Comparison of ENCODE assay signal across 11 cellular contexts in genomic region chr10:95268438-95268837, GRCh38. TPM values are rescaled to one million over a fixed set of nuclear protein-coding genes. Genes with fewer than 3 reads are reported as not detected.
DNase-seq lines count a peak whose midpoint lies in the region; ATAC-seq, FAIRE-seq and TF ChIP-seq lines count a peak whose summit lies in the region.
"Had no signal": no experiment of that assay in that cellular context is flagged by ENCODE, and none has a peak within 500 bp of the region (broad histone marks: within the 10 kb centered on the region; RNA-seq: fewer than 3 reads in every experiment).

No MANE protein-coding gene starts in this region.

- no peak for TF ChIP-seq POLR2A in H54 (IDR thresholded peaks at IDR 0.05; ENCODE audit: low read depth, low read length)

- H3K18ac ChIP-seq in mesendoderm (ENCODE audit: low read length), result no peak overlapping the region

- WGBS in esophagus, 2 donors, result 39 to 44% methylated on average over 12 of the region's 12 CpGs
- WGBS in mesendoderm (ENCODE audit: extremely low coverage, insufficient coverage, low lambda C conversion rate), result no CpG with 5 or more reads among the region's 12 CpGs

- H3K4me3 ChIP-seq in esophagus (ENCODE audit: low read depth in 1 of 2, low read length in 2 of 2), result no peak overlapping the region
- no peak overlapping the region for H3K4me3 ChIP-seq in mesendoderm (ENCODE audit: low read length)
- peak overlapping the region; percentile 16 for H3K4me3 ChIP-seq in thoracic aorta

- H3K9ac ChIP-seq in mesendoderm (ENCODE audit: low read length), result peak overlapping the region; percentile 14

- H3K4ac ChIP-seq in mesendoderm (ENCODE audit: low read depth, low read length), result no peak overlapping the region

- no peak overlapping the region for H3K4me2 ChIP-seq in mesendoderm (ENCODE audit: low read length)

- H3K36me3 ChIP-seq in esophagus (ENCODE audit: control insufficient read depth in 2 of 2, insufficient read depth in 2 of 2, low read length in 1 of 2), result peaks cover 3 to 8% of the 10 kb centered on the region in 2 donors
- no peaks in the 10 kb centered on the region for H3K36me3 ChIP-seq in mesendoderm (ENCODE audit: control insufficient read depth, insufficient read depth, low read length)
- peaks cover 17% of the 10 kb centered on the region for H3K36me3 ChIP-seq in thoracic aorta

- no peak overlapping the region for H2BK120ac ChIP-seq in mesendoderm (ENCODE audit: low read depth, low read length)

- peaks cover 8% of the 10 kb centered on the region for H3K79me2 ChIP-seq in mesendoderm (ENCODE audit: control insufficient read depth, insufficient read depth, low read length)

- TF ChIP-seq CTCF in thoracic aorta (IDR thresholded peaks at IDR 0.05), result no peak

- H2AK5ac ChIP-seq in mesendoderm (ENCODE audit: low read length), result no peak overlapping the region

- H3K27me3 Mint-ChIP-seq in T-helper 17 cell, result peaks cover 17% of the 10 kb centered on the region

- ATAC-seq in thoracic aorta (ENCODE audit: insufficient number of reproducible peaks, low FRiP score, low read depth) (peak; percentile 54), GM19395 (IDR thresholded peaks at IDR 0.05; ENCODE audit: unreplicated experiment) (no peak), T-helper 17 cell (no peak)

- H3K9me3 ChIP-seq in esophagus (ENCODE audit: control insufficient read depth in 2 of 2, insufficient read depth in 1 of 2, low read depth in 1 of 2, low read length in 1 of 2), result no peaks in the 10 kb centered on the region
- H3K9me3 ChIP-seq in thoracic aorta, result no peaks in the 10 kb centered on the region
- no peaks in the 10 kb centered on the region for H3K9me3 ChIP-seq in T-helper 17 cell (ENCODE audit: control insufficient read depth, low read length, poor library complexity, severe bottlenecking)

- no peaks in the 10 kb centered on the region for H3K36me3 Mint-ChIP-seq in T-helper 17 cell (ENCODE audit: low read depth)

- no peak overlapping the region for H3K4me3 Mint-ChIP-seq in T-helper 17 cell

- FAIRE-seq in H54 (lab: Jason Lieb, UNC), result no peak

- H3K27ac ChIP-seq in esophagus (ENCODE audit: low read depth in 2 of 2, low read length in 1 of 2) (peak overlapping the region; percentile 82 to 95), mesendoderm (ENCODE audit: low read depth, low read length) (no peak overlapping the region), thoracic aorta (peak overlapping the region; percentile 86 to 89)

- H3K79me1 ChIP-seq in mesendoderm (ENCODE audit: low read length), result peaks cover 9% of the 10 kb centered on the region

- H3K23ac ChIP-seq in mesendoderm (ENCODE audit: low read length), result peak overlapping the region; percentile 33

- H3K4me1 Mint-ChIP-seq in T-helper 17 cell, result peaks cover 4% of the 10 kb centered on the region

- H3K27me3 ChIP-seq in esophagus (ENCODE audit: control insufficient read depth in 1 of 2, insufficient read depth in 2 of 2, low read length in 2 of 2), result no peaks in the 10 kb centered on the region
- H3K27me3 ChIP-seq in mesendoderm (ENCODE audit: insufficient read depth, low read length, poor library complexity), result no peaks in the 10 kb centered on the region
- no peaks in the 10 kb centered on the region for H3K27me3 ChIP-seq in thoracic aorta (replicated peaks; ENCODE audit: insufficient read depth)

- H3K4me1 ChIP-seq in esophagus (ENCODE audit: control insufficient read depth in 2 of 2, insufficient read depth in 2 of 2, low read length in 1 of 2) (peaks cover 6 to 7% of the 10 kb centered on the region in 2 donors), mesendoderm (ENCODE audit: control insufficient read depth, low read depth, low read length) (peaks cover 22% of the 10 kb centered on the region), thoracic aorta (ENCODE audit: control insufficient read depth in 1 of 2, low read depth in 2 of 2) (peaks cover 33 to 79% of the 10 kb centered on the region in 2 donors)

- no peak overlapping the region for H3K27ac Mint-ChIP-seq in T-helper 17 cell

- H2BK15ac ChIP-seq in mesendoderm (replicated peaks; ENCODE audit: low read depth), result no peak overlapping the region

- no peak overlapping the region for H4K5ac ChIP-seq in mesendoderm (ENCODE audit: low read length)

- H2BK5ac ChIP-seq in mesendoderm (ENCODE audit: low read length), result peak overlapping the region; percentile 53

- H3K56ac ChIP-seq in mesendoderm (ENCODE audit: low read length), result peak overlapping the region; percentile 44

- H4K8ac ChIP-seq in mesendoderm (ENCODE audit: low read depth, low read length), result no peak overlapping the region

- DNase-seq in RPMI7951 (ENCODE audit: low read depth) (peak; percentile 41), mesendoderm (peak; percentile 95), thoracic aorta (ENCODE audit: low spot score) (no peak), GM19238 (ENCODE audit: insufficient read length, low spot score) (no peak), T-helper 17 cell (no peak), H54 (ENCODE audit: insufficient read length, low spot score) (no peak)
- DNase-seq: DMS 273 treated with DMSO at 0.1 percent for 48 hours; stimulated activated CD4-positive, alpha-beta T cell treated with anti-CD3 and anti-CD28 coated beads, Interleukin-15, amount 100 ng/mL, for 24 hours; SW 1271 had no signal

RNA-seq across cellular contexts. Expression of gene PDLIM1, which starts 22.4 kb away (rescaled TPM):
- 38.4 and 38.8 TPM in 2 replicates for total RNA-seq in RPMI7951 (2014; rRNA removed; shearing (Covaris generic))
- polyA plus RNA-seq in esophagus, result 100 to 1,000 TPM in 1 of 2 donors, 10 to 100 TPM in 1; 79.9 to 117 TPM
- 212 TPM for polyA plus RNA-seq in mesendoderm (2013, experiment 1 of 2)
- polyA plus RNA-seq in mesendoderm (2013, experiment 2 of 2), result 220 TPM
- total RNA-seq in thoracic aorta, result 100 to 1,000 TPM; 109 to 140 TPM
- total RNA-seq in T-helper 17 cell, result 10 to 100 TPM in 1 of 2 donors, 1 to 10 TPM in 1; 8.3 to 44.4 TPM

Comparison
In these comparisons a context has a peak if more than half of its experiments do, and no peak if none do; other contexts are left out.
1. DNase-seq: peak in RPMI7951 (single experiment) and mesendoderm (single experiment); none in thoracic aorta (single experiment), GM19238 (single experiment), T-helper 17 cell (0 of 3) and H54 (single experiment).